In the genomic region with DNA sequence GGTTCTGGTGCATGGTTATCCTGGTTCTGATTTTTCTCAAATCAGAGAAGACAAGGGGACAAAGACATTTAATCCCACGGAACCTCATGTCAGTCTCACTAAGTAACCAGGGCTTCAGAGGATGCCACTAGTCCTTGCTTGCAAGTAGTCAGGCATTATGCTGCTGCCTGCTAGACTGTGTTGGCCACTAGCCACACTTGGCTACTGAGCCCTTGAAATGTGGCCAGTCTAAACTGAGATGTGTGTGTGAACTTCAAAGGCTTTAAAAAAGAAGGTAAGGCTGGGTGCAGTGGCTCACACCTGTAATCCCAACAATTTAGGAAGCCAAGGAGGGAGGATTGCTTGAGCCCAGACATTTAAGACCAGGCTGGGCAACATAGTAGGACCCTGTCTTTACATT, we compare ENCODE assay signal across 25 cellular contexts. TPM values are rescaled to one million over a fixed set of nuclear protein-coding genes. Genes with fewer than 3 reads are reported as not detected.
"Had no signal": no experiment of that assay in that cellular context is flagged by ENCODE, and none has a peak within 500 bp of the region (broad histone marks: within the 10 kb centered on the region; RNA-seq: fewer than 3 reads in every experiment).

No MANE protein-coding gene starts in this region.

- H3K4me1 ChIP-seq: breast epithelium had no signal

- H3K27me3 ChIP-seq: breast epithelium, SJCRH30 had no signal

- ATAC-seq: activated T-helper 17 cell treated with anti-CD3 and anti-CD28 coated beads, Interleukin-2, amount 50 U/mL, for 72 hours; Panc1 had no signal

- DNase-seq: activated CD4-positive, alpha-beta memory T cell treated with anti-CD3 and anti-CD28 coated beads for 36 hours; activated CD4-positive, alpha-beta T cell treated with anti-CD3 and anti-CD28 coated beads for 1 hour; activated CD4-positive, alpha-beta T cell treated with anti-CD3 and anti-CD28 coated beads, Interleukin-2, amount 10 ng/mL, durations not matched to agents 24 days and 14 days; activated gamma-delta T cell; activated naive CD4-positive, alpha-beta T cell treated with anti-CD3 and anti-CD28 coated beads for 36 hours; activated T-cell treated with anti-CD3 and anti-CD28 coated beads for 4 hours; activated T-cell treated with anti-CD3 and anti-CD28 coated beads, Interleukin-2, amount 50 U/mL, for 48 hours; NCI-H1048; NCI-H1930; NCI-H2171; NCI-H226; NCI-H510A treated with DMSO at 0.1 percent for 48 hours; NCI-H69; NK-92 treated with Interleukin-12 subunit alpha and Interleukin-12 subunit beta, amount 100 ng/mL, for 24 hours; OCI-M1; Right ventricle myocardium superior; RPMI8226 had no signal

- H3K4me3 Mint-ChIP-seq: activated CD4-positive, alpha-beta memory T cell treated with anti-CD3 and anti-CD28 coated beads for 36 hours; activated CD4-positive, alpha-beta T cell treated with anti-CD3 and anti-CD28 coated beads, Interleukin-2, amount 10 ng/mL, durations not matched to agents 24 days and 14 days; activated naive CD4-positive, alpha-beta T cell treated with anti-CD3 and anti-CD28 coated beads for 36 hours; activated naive CD8-positive, alpha-beta T cell; activated T-helper 17 cell treated with anti-CD3 and anti-CD28 coated beads, Interleukin-2, amount 50 U/mL, for 72 hours; T-helper 1 cell treated with Interleukin-12 subunit alpha and Interleukin-12 subunit beta and Interleukin-4 antibody, amounts not matched to agents 30 μg/mL and 1 μg/mL, for 36 hours had no signal

- H3K27ac Mint-ChIP-seq: activated CD4-positive, alpha-beta memory T cell treated with anti-CD3 and anti-CD28 coated beads for 36 hours; activated CD4-positive, alpha-beta T cell treated with anti-CD3 and anti-CD28 coated beads, Interleukin-2, amount 10 ng/mL, durations not matched to agents 24 days and 14 days; activated naive CD4-positive, alpha-beta T cell treated with anti-CD3 and anti-CD28 coated beads for 36 hours; activated naive CD8-positive, alpha-beta T cell; activated T-helper 17 cell treated with anti-CD3 and anti-CD28 coated beads, Interleukin-2, amount 50 U/mL, for 72 hours; T-helper 1 cell treated with Interleukin-12 subunit alpha and Interleukin-12 subunit beta and Interleukin-4 antibody, amounts not matched to agents 30 μg/mL and 1 μg/mL, for 36 hours had no signal

- H3K36me3 Mint-ChIP-seq: activated CD4-positive, alpha-beta memory T cell treated with anti-CD3 and anti-CD28 coated beads for 36 hours; activated naive CD8-positive, alpha-beta T cell had no signal

- H3K4me2 ChIP-seq: KMS-11 had no signal

- H3K27ac ChIP-seq: breast epithelium, KMS-11, SJCRH30 had no signal

- H3K4me3 ChIP-seq: breast epithelium, SJCRH30 had no signal

- H3K9me3 Mint-ChIP-seq: activated CD4-positive, alpha-beta memory T cell treated with anti-CD3 and anti-CD28 coated beads for 36 hours; activated CD4-positive, alpha-beta T cell treated with anti-CD3 and anti-CD28 coated beads, Interleukin-2, amount 10 ng/mL, durations not matched to agents 24 days and 14 days; activated naive CD4-positive, alpha-beta T cell treated with anti-CD3 and anti-CD28 coated beads for 36 hours; activated T-helper 17 cell treated with anti-CD3 and anti-CD28 coated beads, Interleukin-2, amount 50 U/mL, for 72 hours; T-helper 1 cell treated with Interleukin-12 subunit alpha and Interleukin-12 subunit beta and Interleukin-4 antibody, amounts not matched to agents 30 μg/mL and 1 μg/mL, for 36 hours had no signal

- H3K9me3 ChIP-seq: breast epithelium, SJCRH30 had no signal

- H3K36me3 ChIP-seq: breast epithelium, SJCRH30 had no signal

- H3K9ac ChIP-seq: KMS-11 had no signal

- H3K4me1 Mint-ChIP-seq: activated T-helper 17 cell treated with anti-CD3 and anti-CD28 coated beads, Interleukin-2, amount 50 U/mL, for 72 hours had no signal

RNA-seq across cellular contexts. Expression of a gene that starts 48.6 kb away (rescaled TPM):
- total RNA-seq: activated CD4-positive, alpha-beta memory T cell treated with anti-CD3 and anti-CD28 coated beads for 36 hours; activated CD4-positive, alpha-beta T cell treated with anti-CD3 and anti-CD28 coated beads, Interleukin-2, amount 10 ng/mL, durations not matched to agents 24 days and 14 days; activated CD8-positive, alpha-beta memory T cell treated with anti-CD3 and anti-CD28 coated beads for 36 hours; activated T-helper 17 cell treated with anti-CD3 and anti-CD28 coated beads, Interleukin-2, amount 50 U/mL, for 72 hours had no signal
